In genomic region chr19:2648528-2648937, GRCh38 we compare ENCODE assay signal across 9 cellular contexts. TPM values are rescaled to one million over a fixed set of nuclear protein-coding genes. Genes with fewer than 3 reads are reported as not detected.
DNase-seq lines count a peak whose midpoint lies in the region; ATAC-seq and TF ChIP-seq lines count a peak whose summit lies in the region.
"Had no signal": no experiment of that assay in that cellular context is flagged by ENCODE, and none has a peak within 500 bp of the region (broad histone marks: within the 10 kb centered on the region; RNA-seq: fewer than 3 reads in every experiment).

No MANE protein-coding gene starts in this region.

- peak; percentile 100 for TF ChIP-seq RAD21 in Ishikawa (IDR thresholded peaks at IDR 0.05; ENCODE audit: low read depth)

- H3K4me1 ChIP-seq in esophagus muscularis mucosa = peaks cover 0 to 4% (median under 1%) of the 10 kb centered on the region in 4 donors

- peaks cover 19% of the 10 kb centered on the region for H3K27me3 Mint-ChIP-seq in nephron (ENCODE audit: low read depth)
- H3K27me3 Mint-ChIP-seq: activated naive CD4-positive, alpha-beta T cell treated with anti-CD3 and anti-CD28 coated beads, Interleukin-2, amount 50 U/mL, for 24 hours had no signal

- H3K9me3 Mint-ChIP-seq in nephron = no peaks in the 10 kb centered on the region
- H3K9me3 Mint-ChIP-seq: activated naive CD4-positive, alpha-beta T cell treated with anti-CD3 and anti-CD28 coated beads, Interleukin-2, amount 50 U/mL, for 24 hours had no signal

- H3K4me3 ChIP-seq in esophagus muscularis mucosa = no peak overlapping the region

- no peak for TF ChIP-seq POLR2A in esophagus muscularis mucosa (IDR thresholded peaks at IDR 0.05; ENCODE audit: low read depth)

- ATAC-seq in GM21717 (IDR thresholded peaks at IDR 0.05; ENCODE audit: unreplicated experiment) = no peak

- intact Hi-C loops in esophagus muscularis mucosa (cut with DNase I) = no loop called here

- H3K36me3 Mint-ChIP-seq in nephron (ENCODE audit: low read depth) = no peaks in the 10 kb centered on the region
- H3K36me3 Mint-ChIP-seq: activated naive CD4-positive, alpha-beta T cell treated with anti-CD3 and anti-CD28 coated beads, Interleukin-2, amount 50 U/mL, for 24 hours had no signal

- no peaks in the 10 kb centered on the region for H3K27me3 ChIP-seq in esophagus muscularis mucosa

- H3K9me3 ChIP-seq in esophagus muscularis mucosa = peaks cover 0 to 4% (median 0%) of the 10 kb centered on the region in 4 donors

- H3K27ac Mint-ChIP-seq in nephron = no peak overlapping the region
- H3K27ac Mint-ChIP-seq: activated naive CD4-positive, alpha-beta T cell treated with anti-CD3 and anti-CD28 coated beads, Interleukin-2, amount 50 U/mL, for 24 hours had no signal

- 34% methylated on average over 4 of the region's 4 CpGs for WGBS in esophagus muscularis mucosa

- H3K4me3 Mint-ChIP-seq in nephron = no peak overlapping the region
- H3K4me3 Mint-ChIP-seq: activated naive CD4-positive, alpha-beta T cell treated with anti-CD3 and anti-CD28 coated beads, Interleukin-2, amount 50 U/mL, for 24 hours had no signal

- H3K4me1 Mint-ChIP-seq in nephron = peaks cover 8% of the 10 kb centered on the region
- H3K4me1 Mint-ChIP-seq: activated naive CD4-positive, alpha-beta T cell treated with anti-CD3 and anti-CD28 coated beads, Interleukin-2, amount 50 U/mL, for 24 hours had no signal

- H3K36me3 ChIP-seq in esophagus muscularis mucosa = peaks cover 0 to 9% (median 2%) of the 10 kb centered on the region in 4 donors

- no peak overlapping the region for H3K27ac ChIP-seq in esophagus muscularis mucosa (replicated peaks in 1 of 4)

- TF ChIP-seq EP300 in Ishikawa (IDR thresholded peaks at IDR 0.05; ENCODE audit: borderline replicate concordance) (no peak), esophagus muscularis mucosa (IDR thresholded peaks at IDR 0.05) (no peak)

- DNase-seq in DMS 273 treated with DMSO at 0.1 percent for 48 hours (lab: John Stamatoyannopoulos, UW) = peak; percentile 73
- peak; percentile 8 for DNase-seq in OCI-M2 (lab: John Stamatoyannopoulos, UW; ENCODE audit: unreplicated experiment)
- peak; percentile 65 for DNase-seq in activated T-cell treated with anti-CD3 and anti-CD28 coated beads for 24 hours (ENCODE audit: low read depth)
- no peak for DNase-seq in esophagus muscularis mucosa (ENCODE audit: extremely low spot score)
- DNase-seq in stimulated activated naive CD4-positive, alpha-beta T cell treated with Interleukin-2 at 50 U/mL for 16 hours (lab: John Stamatoyannopoulos, UW) = peak; percentile 64

- TF ChIP-seq CTCF in esophagus muscularis mucosa (IDR thresholded peaks at IDR 0.05) (peak; percentile 83 to 96 (median 83)), nephron (IDR thresholded peaks at IDR 0.05; ENCODE audit: unreplicated experiment in 3 of 3) (peak; percentile 59 to 71 (median 61))

TF ChIP-seq in Ishikawa, 13 proteins besides CTCF, POLR2A, EP300 and RAD21:
- peak; percentile 43; the same call in 1 of the 2 replicates for TF ChIP-seq MAX (IDR thresholded peaks at IDR 0.05)
- TF ChIP-seq USF1 (IDR thresholded peaks at IDR 0.05) = no peak
- peak; percentile 54; the same call in 1 of the 2 replicates for TF ChIP-seq TEAD4 (IDR thresholded peaks at IDR 0.05)
- peak; percentile 59; the same call in 1 of the 2 replicates for TF ChIP-seq TCF12 (IDR thresholded peaks at IDR 0.05; ENCODE audit: low read depth)
- no peak for TF ChIP-seq YY1 (IDR thresholded peaks at IDR 0.05; ENCODE audit: low read depth)
TF ChIP-seq in Ishikawa: peak in this region for 3.

RNA-seq across cellular contexts. Expression of gene GNG7, which starts 54.0 kb away (rescaled TPM):
- 10 to 100 TPM in 3 of 4 donors, 1 to 10 TPM in 1; 6.3 to 18.8 (median 13.0) TPM for total RNA-seq in esophagus muscularis mucosa
